In genomic region chr3:134392336-134392983, GRCh38 we compare ENCODE assay signal across 16 cellular contexts. TPM values are rescaled to one million over a fixed set of nuclear protein-coding genes. Genes with fewer than 3 reads are reported as not detected.
DNase-seq lines count a peak whose midpoint lies in the region; ATAC-seq, FAIRE-seq and TF ChIP-seq lines count a peak whose summit lies in the region.
"Had no signal": no experiment of that assay in that cellular context is flagged by ENCODE, and none has a peak within 500 bp of the region (broad histone marks: within the 10 kb centered on the region; RNA-seq: fewer than 3 reads in every experiment).

No MANE protein-coding gene starts in this region.

- H3K79me2 ChIP-seq in K562 (ENCODE audit: control insufficient read depth, insufficient read depth, low read length) = no peaks in the 10 kb centered on the region

- CTCF ChIA-PET in K562 (lab: Yijun Ruan, JAX; ENCODE audit: low intra/inter-chr PET ratio) = no interaction called here

- TF ChIP-seq RAD21 in K562 (CRISPR knock-in tag; conservative IDR thresholded peaks at IDR 0.05 in 1 of 2, IDR thresholded peaks at IDR 0.05 in 1 of 2) = no peak

- H3K9me1 ChIP-seq in K562 (ENCODE audit: control insufficient read depth, insufficient read depth, low read length) = peaks cover 2% of the 10 kb centered on the region

- ATAC-seq in K562 = no peak
- ATAC-seq: A549; activated naive CD8-positive, alpha-beta T cell treated with anti-CD3 and anti-CD28 coated beads, Interleukin-2, amount 50 U/mL, for 24 hours had no signal

- TF ChIP-seq CTCF in K562 (IDR thresholded peaks at IDR 0.05 in 2 of 3, conservative IDR thresholded peaks at IDR 0.05 in 1 of 3; ENCODE audit: insufficient read depth in 2 of 3, low read depth in 1 of 3, low read length in 3 of 3) (no peak), tibial nerve (IDR thresholded peaks at IDR 0.05) (no peak), prostate gland (IDR thresholded peaks at IDR 0.05) (no peak)

- FAIRE-seq in K562 (lab: Jason Lieb, UNC) = no peak
- FAIRE-seq: A549 had no signal

- DNase-seq in NCI-H510A treated with DMSO at 0.1 percent for 48 hours (lab: John Stamatoyannopoulos, UW) = peak; percentile 17
- DNase-seq in NCI-H510A (lab: John Stamatoyannopoulos, UW) = no peak
- no peak for DNase-seq in K562 (ENCODE audit: extremely low read depth in 1 of 4, low spot score in 3 of 4)
- DNase-seq in left kidney (ENCODE audit: low read depth, low spot score) = peak; percentile 52
- DNase-seq in tibial nerve (ENCODE audit: low spot score in 2 of 2) = peak in 1 of 2 donors; percentile 73
- no peak for DNase-seq in prostate gland (ENCODE audit: low spot score)
- no peak for DNase-seq in activated CD4-positive, alpha-beta T cell treated with anti-CD3 and anti-CD28 coated beads, Interleukin-2, amount 50 U/mL, for 4 hours
- DNase-seq in DMS114 treated with DMSO at 0.1 percent for 48 hours (lab: John Stamatoyannopoulos, UW; ENCODE audit: unreplicated experiment) = no peak
- DNase-seq: activated CD8-positive, alpha-beta memory T cell treated with anti-CD3 and anti-CD28 coated beads, Interleukin-2, amount 50 U/mL, for 48 hours; activated naive CD8-positive, alpha-beta T cell treated with anti-CD3 and anti-CD28 coated beads, Interleukin-2, amount 50 U/mL, for 24 hours; Caco-2; effector CD8-positive, alpha-beta T cell; KG1 had no signal

- no peaks in the 10 kb centered on the region for H3K4me1 ChIP-seq in K562 (replicated peaks in 1 of 2; ENCODE audit: control insufficient read depth in 2 of 2, insufficient read depth in 2 of 2, low read length in 2 of 2)
- H3K4me1 ChIP-seq in tibial nerve = peaks cover 0 to 60% (median 22%) of the 10 kb centered on the region in 4 donors
- H3K4me1 ChIP-seq in prostate gland (replicated peaks) = no peaks in the 10 kb centered on the region
- H3K4me1 ChIP-seq: A549, Caco-2, SJSA1 had no signal

- TF ChIP-seq EP300 in K562 (IDR thresholded peaks at IDR 0.05; ENCODE audit: low read length) = no peak
- peak in 1 of 2 donors; percentile 72 for TF ChIP-seq EP300 in tibial nerve (IDR thresholded peaks at IDR 0.05)

- in situ Hi-C loops in K562 (cut with MboI) = no loop called here

- WGBS in K562 (ENCODE audit: insufficient coverage, low coverage, missing lambda C conversion rate) = 0% methylated on average over 1 of the region's 1 CpG
- 8% methylated on average over 1 of the region's 1 CpG for WGBS in tibial nerve, 2 donors
- 29% methylated on average over 1 of the region's 1 CpG for WGBS in prostate gland

- POLR2A ChIA-PET in K562 (lab: Yijun Ruan, JAX) = interaction anchor here (0.6 kb wide), 2 partner anchors 9 to 54 kb away, joined by 3 read pairs; no protein-coding TSS in a partner anchor

- H4K20me1 ChIP-seq in K562 (replicated peaks; ENCODE audit: control insufficient read depth, insufficient read depth, low read length) = no peaks in the 10 kb centered on the region

- no peaks in the 10 kb centered on the region for H3K9me3 ChIP-seq in K562 (replicated peaks; ENCODE audit: control insufficient read depth, insufficient read depth, low read depth, low read length)
- no peaks in the 10 kb centered on the region for H3K9me3 ChIP-seq in tibial nerve
- H3K9me3 ChIP-seq in prostate gland = no peaks in the 10 kb centered on the region
- H3K9me3 ChIP-seq: Caco-2, SJSA1 had no signal

- H3K9ac ChIP-seq in K562 (ENCODE audit: insufficient read depth in 1 of 2, low read depth in 2 of 2, low read length in 2 of 2) = no peak overlapping the region

- peaks cover 0 to 47% of the 10 kb centered on the region in 2 experiments; a peak in 3 of 5 replicates for H3K27me3 ChIP-seq in K562 (ENCODE audit: control insufficient read depth in 2 of 2, insufficient read depth in 2 of 2, low read length in 2 of 2)
- no peaks in the 10 kb centered on the region for H3K27me3 ChIP-seq in tibial nerve
- no peaks in the 10 kb centered on the region for H3K27me3 ChIP-seq in prostate gland (replicated peaks; ENCODE audit: insufficient read depth)
- H3K27me3 ChIP-seq: SJSA1 had no signal

- H3K27ac ChIP-seq in K562 (ENCODE audit: extremely low read depth, low read depth, low read length) (no peak overlapping the region), tibial nerve (peak overlapping the region; percentile 27 to 85 (median 68)), prostate gland (no peak overlapping the region)
- H3K27ac ChIP-seq: A549, SJSA1 had no signal

- H3K4me3 ChIP-seq in K562 (no peak overlapping the region), tibial nerve (no peak overlapping the region), prostate gland (no peak overlapping the region)
- H3K4me3 ChIP-seq: A549, SJSA1, smooth muscle cell had no signal

- TF ChIP-seq POLR2A in K562 (conservative IDR thresholded peaks at IDR 0.05) (no peak), tibial nerve (IDR thresholded peaks at IDR 0.05) (no peak), prostate gland (IDR thresholded peaks at IDR 0.05) (no peak)

- intact Hi-C loops in K562 (cut with micrococcal nuclease) (loop anchor here (10.0 kb wide), 1 partner anchor 82 kb away; no protein-coding TSS in a partner anchor), prostate gland (cut with DNase I) (no loop called here)

- BruUV-seq in K562 (replicated peaks; lab: Mats Ljungman, UMichigan) = no TSS peak

- H2AFZ ChIP-seq in K562 (ENCODE audit: low read depth, low read length) = no peak overlapping the region

- H3K36me3 ChIP-seq in K562 (ENCODE audit: control insufficient read depth, insufficient read depth, low read length) (no peaks in the 10 kb centered on the region), tibial nerve (no peaks in the 10 kb centered on the region), prostate gland (no peaks in the 10 kb centered on the region)
- H3K36me3 ChIP-seq: SJSA1 had no signal

- no peak overlapping the region for H3K4me2 ChIP-seq in K562 (ENCODE audit: insufficient read depth, low read length)
- H3K4me2 ChIP-seq: A549, smooth muscle cell had no signal

TF ChIP-seq in K562, 482 proteins besides CTCF, POLR2A, EP300 and RAD21:
- TF ChIP-seq PHF20 (IDR thresholded peaks at IDR 0.05; ENCODE audit: partially characterized antibody) (no peak), SLC30A9 (CRISPR knock-in tag; IDR thresholded peaks at IDR 0.05) (no peak), CGGBP1 (CRISPR knock-in tag; IDR thresholded peaks at IDR 0.05) (no peak), KDM2B (CRISPR knock-in tag; IDR thresholded peaks at IDR 0.05) (no peak), STAG1 (CRISPR knock-in tag; IDR thresholded peaks at IDR 0.05; ENCODE audit: borderline replicate concordance) (no peak), NFIC (IDR thresholded peaks at IDR 0.05) (peak; percentile 69)

RNA-seq across cellular contexts. Expression of gene AMOTL2, which starts 18.2 kb away (rescaled TPM):
- 0.07 TPM in 1 of 2 replicates, not detected in the other for total RNA-seq in K562 (2011; cell fraction: chromatin; rRNA removed; ENCODE audit: low replicate concordance)
- total RNA-seq in K562 (2011; cell fraction: nucleolus; rRNA removed) = not detected in 2 replicates
- not detected in 2 replicates for total RNA-seq in K562 (2011; cell fraction: nucleoplasm; rRNA removed)
- not detected in 2 replicates for total RNA-seq in K562 (2014; rRNA removed)
- total RNA-seq in K562 (2014; rRNA removed; fragmentation: Illumina TruSeq; extraction: Trizol) = not detected in 2 replicates
- not detected in 2 replicates for total RNA-seq in K562 (2015; rRNA removed; fragmentation: Illumina TruSeq; extraction: Trizol)
- total RNA-seq in K562 (2021) = 0.31 and 0.54 TPM in 2 replicates
- not detected in 2 replicates for polyA plus RNA-seq in K562 (2011; rRNA removed)
- polyA plus RNA-seq in K562 (2011; cell fraction: cytosol; rRNA removed) = 0.01 TPM in 2 replicates
- 0.04 TPM in 1 of 2 replicates, not detected in the other for polyA plus RNA-seq in K562 (2011; cell fraction: nucleus; rRNA removed)
- not detected in 2 replicates for polyA plus RNA-seq in K562 (2012)
- polyA plus RNA-seq in K562 (2014; fragmentation: Illumina TruSeq; extraction: Trizol) = not detected in 2 replicates
- polyA plus RNA-seq in K562 (2014; fragmentation: Nextera tagmentation; extraction: Ambion mirVana) = not detected
- 0.12 TPM in 1 of 2 replicates, not detected in the other for polyA plus RNA-seq in K562 (2014; rRNA removed)
- not detected in 2 replicates for polyA minus RNA-seq in K562 (2011; rRNA and poly(A)+ RNA removed)
- polyA minus RNA-seq in K562 (2011; cell fraction: cytosol; rRNA and poly(A)+ RNA removed) = 0.46 TPM in 1 of 2 replicates, not detected in the other
- not detected in 2 replicates for polyA minus RNA-seq in K562 (2011; cell fraction: nucleus; rRNA and poly(A)+ RNA removed)
- 100 to 1,000 TPM; 216 to 337 (median 255) TPM for total RNA-seq in tibial nerve
- total RNA-seq in prostate gland = 10 to 100 TPM; 86.1 to 92.8 TPM

Comparison
In these comparisons a context has a peak if more than half of its experiments do, and no peak if none do; other contexts are left out.
1. DNase-seq: peak in NCI-H510A treated with DMSO at 0.1 percent for 48 hours (single experiment) and left kidney (single experiment); none in NCI-H510A (single experiment), K562 (0 of 4), prostate gland (single experiment), activated CD4-positive, alpha-beta T cell treated with anti-CD3 and anti-CD28 coated beads, Interleukin-2, amount 50 U/mL, for 4 hours (0 of 2) and DMS114 treated with DMSO at 0.1 percent for 48 hours (single experiment).
2. H3K27ac ChIP-seq: peak in tibial nerve (4 of 4); none in K562 (single experiment) and prostate gland (0 of 2).
3. RNA of gene AMOTL2, which starts 18.2 kb away (total RNA-seq): 216 to 337 TPM in tibial nerve and 86.1 to 92.8 TPM in prostate gland; 0.07 to 0.54 TPM in K562; every median in the first group is over 10 times any median in the second.